ENCODE assay signal across 27 cellular contexts in genomic region chr10:44984671-44985101, GRCh38. TPM values are rescaled to one million over a fixed set of nuclear protein-coding genes. Genes with fewer than 3 reads are reported as not detected.
A peak's percentile ranks its signal among the peaks of the same experiment; 100 is the strongest.
DNase-seq lines count a peak whose midpoint lies in the region; ATAC-seq, FAIRE-seq and TF ChIP-seq lines count a peak whose summit lies in the region.
"Had no signal": no experiment of that assay in that cellular context is flagged by ENCODE, and none has a peak within 500 bp of the region (broad histone marks: within the 10 kb centered on the region; RNA-seq: fewer than 3 reads in every experiment).

No MANE protein-coding gene starts in this region.

- H3K9me3 Mint-ChIP-seq in endodermal cell: no peaks in the 10 kb centered on the region
- H3K9me3 Mint-ChIP-seq in Calu3 (ENCODE audit: low read depth, unreplicated experiment): no peaks in the 10 kb centered on the region
- H3K9me3 Mint-ChIP-seq: activated CD8-positive, alpha-beta T cell treated with anti-CD3 and anti-CD28 coated beads for 36 hours; nephron progenitor cell had no signal

- H3K4me3 Mint-ChIP-seq in endodermal cell (no peak overlapping the region), Calu3 (ENCODE audit: low read depth, unreplicated experiment) (no peak overlapping the region)
- H3K4me3 Mint-ChIP-seq: activated CD8-positive, alpha-beta T cell treated with anti-CD3 and anti-CD28 coated beads for 36 hours; nephron progenitor cell had no signal

- H3K27me3 Mint-ChIP-seq in endodermal cell (ENCODE audit: insufficient read depth) (peaks cover 8% of the 10 kb centered on the region), Calu3 (ENCODE audit: unreplicated experiment) (no peaks in the 10 kb centered on the region)

- POLR2A ChIA-PET in A549 (lab: Yijun Ruan, JAX): no interaction called here

- no peak overlapping the region for H3K4me2 ChIP-seq in A549
- H3K4me2 ChIP-seq: BLaER1 had no signal

- no TSS peak for BruUV-seq in Calu3 (replicated peaks; lab: Mats Ljungman, UMichigan)

- no peak overlapping the region for H3K9ac ChIP-seq in endodermal cell (ENCODE audit: extremely low read depth, low read length, poor library complexity, severe bottlenecking)
- H3K9ac ChIP-seq: BLaER1 had no signal

- H3K27ac Mint-ChIP-seq in endodermal cell (no peak overlapping the region), Calu3 (ENCODE audit: unreplicated experiment) (no peak overlapping the region)
- H3K27ac Mint-ChIP-seq: activated CD8-positive, alpha-beta T cell treated with anti-CD3 and anti-CD28 coated beads for 36 hours; nephron progenitor cell had no signal

- CTCF ChIA-PET in A549 (lab: Yijun Ruan, JAX) (interaction anchor here (0.9 kb wide), 1 partner anchor 10 kb away, joined by 3 read pairs; no protein-coding TSS in a partner anchor), Calu3 (lab: Charles Lee) (no interaction called here)

- no peak for ATAC-seq in A549
- ATAC-seq in left lobe of liver: no peak
- ATAC-seq: activated CD8-positive, alpha-beta T cell treated with anti-CD3 and anti-CD28 coated beads for 36 hours; HCT116 had no signal

- TF ChIP-seq RAD21 in A549 (conservative IDR thresholded peaks at IDR 0.05 in 1 of 2, IDR thresholded peaks at IDR 0.05 in 1 of 2): no peak

- DNase-seq in A549 (ENCODE audit: low read depth in 1 of 2, low spot score in 1 of 2) (no peak), endodermal cell (peak; percentile 30), left lobe of liver (ENCODE audit: low spot score) (peak; percentile 41), sigmoid colon (peak; percentile 52), NCI-H524 (lab: John Stamatoyannopoulos, UW) (no peak), Calu3 (no peak), NCI-H526 (lab: John Stamatoyannopoulos, UW) (no peak)
- no peak for DNase-seq in stimulated activated CD4-positive, alpha-beta T cell treated with anti-CD3 and anti-CD28 coated beads, Interleukin-12 subunit alpha, Interleukin-12 subunit beta, amount 100 ng/mL, for 4 hours
- DNase-seq: activated CD4-positive, CD25-positive, alpha-beta regulatory T cell; activated CD8-positive, alpha-beta T cell treated with anti-CD3 and anti-CD28 coated beads for 36 hours; activated naive CD4-positive, alpha-beta T cell treated with anti-CD3 and anti-CD28 coated beads, Interleukin-2, amount 50 U/mL, for 16 hours; activated T-cell treated with anti-CD3 and anti-CD28 coated beads, Interleukin-2, amount 50 U/mL, for 1 hour; Caco-2; hippocampal formation; islet precursor cell; NCI-H1092; NCI-H2081; NCI-H510A; nephron progenitor cell; small intestine; stimulated activated CD4-positive, alpha-beta T cell treated with anti-CD3 and anti-CD28 coated beads, Interleukin-2, amount 100 ng/mL, for 48 hours; stimulated activated naive CD4-positive, alpha-beta T cell treated with Interleukin-2 at 50 U/mL for 16 hours; T-helper 9 cell had no signal

- FAIRE-seq in A549 (lab: Jason Lieb, UNC): no peak
- FAIRE-seq: A204.1, small intestine had no signal

- WGBS in A549 (ENCODE audit: missing lambda C conversion rate): 88% methylated on average over 6 of the region's 15 CpGs
- 92 to 93% methylated on average over 7 to 15 of the region's 15 CpGs for WGBS in endodermal cell (ENCODE audit: insufficient coverage in 1 of 2, insufficient read length in 1 of 2), 2 experiments
- WGBS in sigmoid colon, 2 donors: 96% methylated on average over 15 of the region's 15 CpGs

- TF ChIP-seq CTCF in A549 (IDR thresholded peaks at IDR 0.05): no peak
- TF ChIP-seq CTCF in endodermal cell (conservative IDR thresholded peaks at IDR 0.05): no peak
- no peak for TF ChIP-seq CTCF in sigmoid colon (IDR thresholded peaks at IDR 0.05)
- no peak for TF ChIP-seq CTCF in Calu3 (IDR thresholded peaks at IDR 0.05; ENCODE audit: unreplicated experiment)

- H3K4me3 ChIP-seq in A549 (no peak overlapping the region), endodermal cell (ENCODE audit: low read length) (no peak overlapping the region), sigmoid colon (no peak overlapping the region)
- H3K4me3 ChIP-seq: BLaER1, prostate gland had no signal

- intact Hi-C loops in sigmoid colon (cut with DNase I) (no loop called here), Calu3 (cut with micrococcal nuclease; ENCODE audit: unreplicated experiment) (no loop called here)

- peaks cover 39% of the 10 kb centered on the region for H3K4me1 ChIP-seq in A549
- peaks cover 3% of the 10 kb centered on the region for H3K4me1 ChIP-seq in endodermal cell (ENCODE audit: control insufficient read depth, insufficient read depth, low read length)
- H3K4me1 ChIP-seq in sigmoid colon: peaks cover 0 to 55% (median 34%) of the 10 kb centered on the region in 4 donors

- H3K9me3 ChIP-seq in A549 (no peaks in the 10 kb centered on the region), endodermal cell (ENCODE audit: control insufficient read depth, low read length) (no peaks in the 10 kb centered on the region), sigmoid colon (no peaks in the 10 kb centered on the region)
- H3K9me3 ChIP-seq: BLaER1, Caco-2, prostate gland had no signal

- no peaks in the 10 kb centered on the region for H3K36me3 ChIP-seq in endodermal cell (ENCODE audit: control insufficient read depth, insufficient read depth, low read length)
- H3K36me3 ChIP-seq in sigmoid colon: peaks cover 0 to 47% (median 10%) of the 10 kb centered on the region in 4 donors
- H3K36me3 ChIP-seq: prostate gland had no signal

- H3K27ac ChIP-seq in A549 (peak overlapping the region; percentile 26 to 92; a peak in 1 of 6 replicates), endodermal cell (ENCODE audit: low read depth, low read length) (no peak overlapping the region), sigmoid colon (peak overlapping the region; percentile 14 to 91 (median 51))
- H3K27ac ChIP-seq: prostate gland had no signal

- H3K27me3 ChIP-seq in endodermal cell (ENCODE audit: control insufficient read depth, insufficient read depth, low read length, poor library complexity, severe bottlenecking): no peaks in the 10 kb centered on the region
- H3K27me3 ChIP-seq in sigmoid colon: no peaks in the 10 kb centered on the region
- H3K27me3 ChIP-seq: BLaER1 had no signal

- H3K4me1 Mint-ChIP-seq in endodermal cell: peaks cover 50% of the 10 kb centered on the region
- peaks cover 50% of the 10 kb centered on the region for H3K4me1 Mint-ChIP-seq in Calu3 (ENCODE audit: low read depth, unreplicated experiment)

- TF ChIP-seq EP300 in A549 (IDR thresholded peaks at IDR 0.05): no peak
- no peak for TF ChIP-seq EP300 in sigmoid colon (IDR thresholded peaks at IDR 0.05)

- TF ChIP-seq POLR2A in A549 (IDR thresholded peaks at IDR 0.05; ENCODE audit: low read length) (no peak), sigmoid colon (IDR thresholded peaks at IDR 0.05) (no peak)

- H3K36me3 Mint-ChIP-seq in endodermal cell (ENCODE audit: low read depth): no peaks in the 10 kb centered on the region
- H3K36me3 Mint-ChIP-seq in Calu3 (ENCODE audit: insufficient read depth, unreplicated experiment): peaks cover 21% of the 10 kb centered on the region

TF ChIP-seq in A549, 52 proteins besides CTCF, POLR2A, EP300 and RAD21 (continues in another document):
- TF ChIP-seq JUN (IDR thresholded peaks at IDR 0.05): no peak
- TF ChIP-seq USF2 (IDR thresholded peaks at IDR 0.05): no peak
- TF ChIP-seq FOSB (CRISPR knock-in tag; IDR thresholded peaks at IDR 0.05): no peak
- no peak for TF ChIP-seq RFX5 (IDR thresholded peaks at IDR 0.05)

RNA-seq across cellular contexts. Expression of gene DEPP1, which starts 6.1 kb away (rescaled TPM):
- polyA plus RNA-seq in A549 (2011; rRNA removed) (0.89 and 0.92 TPM in 2 replicates), A549 (2017; fragmentation: RNase III; extraction: RNeasy Plus Mini Kit Qiagen cat#74134 plus additional on column Dnase treatment) (0.22 to 0.50 TPM (median 0.46 TPM) in 3 replicates), sigmoid colon (10 to 100 TPM; 16.0 to 58.3 (median 53.6) TPM)
- 0.37 and 0.71 TPM in 2 replicates for polyA plus RNA-seq in A549 (2012; cell fraction: cytosol; rRNA removed)
- polyA plus RNA-seq in A549 (2012; cell fraction: nucleus; rRNA removed): 0.51 and 1.2 TPM in 2 replicates
- polyA minus RNA-seq in A549 (2011; rRNA and poly(A)+ RNA removed): 1.5 and 2.1 TPM in 2 replicates
- total RNA-seq in endodermal cell (1 to 10 TPM; 1.3 to 2.6 TPM), left lobe of liver (6.8 TPM), sigmoid colon (100 to 1,000 TPM in 1 of 4 donors, 10 to 100 TPM in 3; 47.8 to 294 (median 54.7) TPM), Calu3 (2022) (11.1 and 16.5 TPM in 2 replicates)
- 0.89 TPM for polyA plus RNA-seq in endodermal cell (2013, experiment 1 of 2)
- 1.2 TPM for polyA plus RNA-seq in endodermal cell (2013, experiment 2 of 2)

RNA-seq across cellular contexts. Expression of gene ZNF22, which starts 16.0 kb away (rescaled TPM):
- polyA plus RNA-seq in A549 (2011; rRNA removed) (11.0 and 13.0 TPM in 2 replicates), A549 (2017; fragmentation: RNase III; extraction: RNeasy Plus Mini Kit Qiagen cat#74134 plus additional on column Dnase treatment) (8.5 to 8.7 TPM (median 8.6 TPM) in 3 replicates), sigmoid colon (10 to 100 TPM; 12.9 to 16.8 (median 13.5) TPM)
- polyA plus RNA-seq in A549 (2012; cell fraction: cytosol; rRNA removed): 2.8 and 2.9 TPM in 2 replicates
- polyA plus RNA-seq in A549 (2012; cell fraction: nucleus; rRNA removed): 0.54 and 1.7 TPM in 2 replicates
- 1.4 and 2.2 TPM in 2 replicates for polyA minus RNA-seq in A549 (2011; rRNA and poly(A)+ RNA removed)
- total RNA-seq in endodermal cell (10 to 100 TPM; 35.5 to 42.5 TPM), left lobe of liver (12.9 TPM), sigmoid colon (10 to 100 TPM; 18.3 to 29.9 (median 24.0) TPM), Calu3 (2022) (10.8 and 11.9 TPM in 2 replicates)
- polyA plus RNA-seq in endodermal cell (2013, experiment 1 of 2): 59.3 TPM
- polyA plus RNA-seq in endodermal cell (2013, experiment 2 of 2): 54.5 TPM

RNA-seq across cellular contexts. Expression of gene RASSF4, which starts 25.1 kb away (rescaled TPM):
- polyA plus RNA-seq in A549 (2011; rRNA removed): 2.1 and 2.2 TPM in 2 replicates
- polyA plus RNA-seq in A549 (2012; cell fraction: cytosol; rRNA removed): 0.99 and 1.2 TPM in 2 replicates
- polyA plus RNA-seq in A549 (2012; cell fraction: nucleus; rRNA removed): 2.7 and 2.9 TPM in 2 replicates
- 1.3 to 2.3 TPM (median 1.9 TPM) in 3 replicates for polyA plus RNA-seq in A549 (2017; fragmentation: RNase III; extraction: RNeasy Plus Mini Kit Qiagen cat#74134 plus additional on column Dnase treatment)
- 2.3 and 2.9 TPM in 2 replicates for polyA minus RNA-seq in A549 (2011; rRNA and poly(A)+ RNA removed)
- 10 to 100 TPM in 1 of 2 donors, 1 to 10 TPM in 1; 5.2 to 14.1 TPM for total RNA-seq in endodermal cell
- polyA plus RNA-seq in endodermal cell (2013, experiment 1 of 2): 17.2 TPM
- 20.0 TPM for polyA plus RNA-seq in endodermal cell (2013, experiment 2 of 2)
- total RNA-seq in left lobe of liver: 25.0 TPM
- 10 to 100 TPM; 23.2 to 61.7 (median 45.2) TPM for total RNA-seq in sigmoid colon
- 10 to 100 TPM in 2 of 3 donors, 1 to 10 TPM in 1; 7.8 to 23.2 (median 13.6) TPM for polyA plus RNA-seq in sigmoid colon
- total RNA-seq in Calu3 (2022): 2.2 and 2.4 TPM in 2 replicates

Comparison
In these comparisons a context has a peak if more than half of its experiments do, and no peak if none do; other contexts are left out.
1. DNase-seq: peak in endodermal cell (single experiment), left lobe of liver (single experiment) and sigmoid colon (single experiment); none in A549 (0 of 2), NCI-H524 (0 of 2), stimulated activated CD4-positive, alpha-beta T cell treated with anti-CD3 and anti-CD28 coated beads, Interleukin-12 subunit alpha, Interleukin-12 subunit beta, amount 100 ng/mL, for 4 hours (single experiment), Calu3 (single experiment) and NCI-H526 (0 of 2).